ENCODE assay signal across 8 cellular contexts in the genomic region with DNA sequence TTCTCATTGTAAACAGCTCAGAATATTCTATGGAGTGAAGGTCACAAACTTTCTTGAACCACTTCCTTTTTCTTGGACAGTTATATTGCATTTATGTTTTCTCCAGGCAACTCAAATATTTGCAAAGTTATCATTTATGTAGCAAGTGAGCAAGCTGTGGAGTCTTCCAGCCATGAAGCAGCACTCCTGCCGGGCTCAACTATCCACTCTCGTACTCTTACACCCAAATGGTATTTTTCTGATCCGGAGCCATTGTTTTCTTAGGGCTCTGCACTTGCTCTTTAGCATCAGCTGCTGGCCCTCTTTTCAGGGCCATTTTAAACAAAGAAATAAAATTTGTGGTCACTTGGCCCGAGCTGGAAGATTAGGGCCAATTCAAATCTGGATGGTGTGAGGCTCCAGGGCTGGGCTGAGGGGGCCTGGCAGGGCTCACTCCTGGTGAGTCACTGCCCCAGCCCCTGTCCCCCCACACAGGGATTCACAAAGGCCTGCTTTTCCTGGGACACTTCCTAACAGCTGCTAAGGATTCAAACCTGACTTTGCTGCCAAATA. TPM values are rescaled to one million over a fixed set of nuclear protein-coding genes. Genes with fewer than 3 reads are reported as not detected.
A peak's percentile ranks its signal among the peaks of the same experiment; 100 is the strongest.
DNase-seq lines count a peak whose midpoint lies in the region; ATAC-seq, FAIRE-seq and TF ChIP-seq lines count a peak whose summit lies in the region.

No MANE protein-coding gene starts in this region.

- H3K27ac Mint-ChIP-seq in activated T-cell treated with anti-CD3 and anti-CD28 coated beads, Interleukin-2, amount 50 U/mL, for 72 hours: peak overlapping the region; percentile 20

- intact Hi-C loops in transverse colon (cut with DNase I; ENCODE audit: low total_unique reads): no loop called here

- H3K4me3 ChIP-seq in astrocyte of the cerebellum (ENCODE audit: low read depth, low read length): no peak overlapping the region
- no peak overlapping the region for H3K4me3 ChIP-seq in lung
- H3K4me3 ChIP-seq in transverse colon: no peak overlapping the region

- TF ChIP-seq EP300 in transverse colon (IDR thresholded peaks at IDR 0.05; ENCODE audit: low read depth): no peak

- peak overlapping the region; percentile 41 to 56 for H3K4me3 Mint-ChIP-seq in activated T-cell treated with anti-CD3 and anti-CD28 coated beads, Interleukin-2, amount 50 U/mL, for 72 hours

- no peaks in the 10 kb centered on the region for H3K9me3 ChIP-seq in lung (ENCODE audit: control insufficient read depth in 2 of 2, insufficient read depth in 1 of 2, low read length in 1 of 2)
- H3K9me3 ChIP-seq in transverse colon: no peaks in the 10 kb centered on the region

- no peaks in the 10 kb centered on the region for H3K27me3 ChIP-seq in lung (ENCODE audit: control insufficient read depth, insufficient read depth)
- H3K27me3 ChIP-seq in transverse colon: no peaks in the 10 kb centered on the region

- no peak for DNase-seq in activated T-cell treated with anti-CD3 and anti-CD28 coated beads, Interleukin-2, amount 50 U/mL, for 72 hours
- no peak for DNase-seq in activated T-cell treated with anti-CD3 and anti-CD28 coated beads, Interleukin-2, amount 50 U/mL, for 48 hours
- peak; percentile 81 for DNase-seq in astrocyte of the cerebellum (ENCODE audit: low read depth)
- no peak for DNase-seq in lung (ENCODE audit: low spot score)
- DNase-seq in transverse colon: no peak
- DNase-seq in NCI-H146 (lab: John Stamatoyannopoulos, UW): no peak
- DNase-seq in GM19239 (ENCODE audit: insufficient read length, low spot score): no peak

- no peaks in the 10 kb centered on the region for H3K27me3 Mint-ChIP-seq in activated T-cell treated with anti-CD3 and anti-CD28 coated beads, Interleukin-2, amount 50 U/mL, for 72 hours (ENCODE audit: low read depth)

- peaks cover 0 to 14% of the 10 kb centered on the region in 2 donors for H3K4me1 ChIP-seq in lung (ENCODE audit: control insufficient read depth in 2 of 2, insufficient read depth in 2 of 2, low read length in 2 of 2)
- H3K4me1 ChIP-seq in transverse colon: peaks cover 28 to 74% (median 47%) of the 10 kb centered on the region in 4 donors

- ATAC-seq in activated T-cell treated with anti-CD3 and anti-CD28 coated beads, Interleukin-2, amount 50 U/mL, for 72 hours (replicated peaks in 1 of 2): no peak
- ATAC-seq in lung (ENCODE audit: insufficient read depth, low FRiP score) (peak; percentile 19), GM19397 (IDR thresholded peaks at IDR 0.05; ENCODE audit: unreplicated experiment) (no peak)

- WGBS in lung, 2 donors: 40 to 59% methylated on average over 4 of the region's 4 CpGs
- 6 to 19% methylated on average over 2 to 4 of the region's 4 CpGs for WGBS in transverse colon (ENCODE audit: low coverage in 1 of 2), 2 donors

- peaks cover 0 to 5% of the 10 kb centered on the region in 2 donors for H3K9me3 Mint-ChIP-seq in activated T-cell treated with anti-CD3 and anti-CD28 coated beads, Interleukin-2, amount 50 U/mL, for 72 hours

- TF ChIP-seq POLR2A in transverse colon (IDR thresholded peaks at IDR 0.05): no peak

- no peak for FAIRE-seq in GM19239 (lab: Jason Lieb, UNC)

- TF ChIP-seq CTCF in astrocyte of the cerebellum (IDR thresholded peaks at IDR 0.05; ENCODE audit: low read depth, low read length, missing control alignments) (no peak), lung (IDR thresholded peaks at IDR 0.05; ENCODE audit: control extremely low read depth, extremely low read depth) (no peak), transverse colon (IDR thresholded peaks at IDR 0.05) (no peak)

- peaks cover 70% of the 10 kb centered on the region for H3K4me1 Mint-ChIP-seq in activated T-cell treated with anti-CD3 and anti-CD28 coated beads, Interleukin-2, amount 50 U/mL, for 72 hours (ENCODE audit: low read depth)

- H3K27ac ChIP-seq in lung (ENCODE audit: low read depth in 1 of 2, low read length in 1 of 2) (no peak overlapping the region), transverse colon (peak overlapping the region; percentile 51 to 68 (median 58))

- in situ Hi-C loops in astrocyte of the cerebellum (cut with HindIII; ENCODE audit: low sequenced_read_pairs) (no loop called here), transverse colon (cut with MboI; ENCODE audit: low pct_ligation_motif_present in 1 of 4, low pct_unique_long_range_greater_than_20kb in 1 of 4, low sequenced_read_pairs in 3 of 4) (no loop called here)

- H3K36me3 Mint-ChIP-seq in activated T-cell treated with anti-CD3 and anti-CD28 coated beads, Interleukin-2, amount 50 U/mL, for 72 hours (ENCODE audit: insufficient read depth in 2 of 2): peaks cover 10 to 11% of the 10 kb centered on the region in 2 donors

- H3K36me3 ChIP-seq in lung (ENCODE audit: control insufficient read depth in 2 of 2, insufficient read depth in 2 of 2, low read length in 2 of 2) (peaks cover 0 to 2% of the 10 kb centered on the region in 2 donors), transverse colon (no peaks in the 10 kb centered on the region)

RNA-seq across cellular contexts. Expression of a gene that starts 19.7 kb away (rescaled TPM):
- 10 to 100 TPM; 59.9 to 66.2 TPM for total RNA-seq in activated T-cell treated with anti-CD3 and anti-CD28 coated beads, Interleukin-2, amount 50 U/mL, for 72 hours
- total RNA-seq in lung: 10 to 100 TPM in 1 of 2 donors, 1 to 10 TPM in 1; 8.4 to 30.5 TPM
- 1 to 10 TPM; 2.7 to 3.7 TPM for polyA plus RNA-seq in lung
- 10 to 100 TPM in 3 of 4 donors, 1 to 10 TPM in 1; 9.8 to 46.8 (median 13.9) TPM for total RNA-seq in transverse colon

RNA-seq across cellular contexts. Expression of a gene that starts 38.1 kb away (rescaled TPM):
- 10 to 100 TPM; 23.1 to 26.3 TPM for total RNA-seq in activated T-cell treated with anti-CD3 and anti-CD28 coated beads, Interleukin-2, amount 50 U/mL, for 72 hours
- total RNA-seq in lung (10 to 100 TPM; 22.4 to 35.6 TPM), transverse colon (100 to 1,000 TPM in 1 of 4 donors, 10 to 100 TPM in 3; 11.6 to 177 (median 38.2) TPM)
- 10 to 100 TPM; 27.3 to 30.9 TPM for polyA plus RNA-seq in lung

Comparison
In these comparisons a context has a peak if more than half of its experiments do, and no peak if none do; other contexts are left out.
1. H3K27ac ChIP-seq: peak in transverse colon (4 of 4); none in lung (0 of 2).